Comparison of ENCODE assay signal across 11 cellular contexts in the genomic region with DNA sequence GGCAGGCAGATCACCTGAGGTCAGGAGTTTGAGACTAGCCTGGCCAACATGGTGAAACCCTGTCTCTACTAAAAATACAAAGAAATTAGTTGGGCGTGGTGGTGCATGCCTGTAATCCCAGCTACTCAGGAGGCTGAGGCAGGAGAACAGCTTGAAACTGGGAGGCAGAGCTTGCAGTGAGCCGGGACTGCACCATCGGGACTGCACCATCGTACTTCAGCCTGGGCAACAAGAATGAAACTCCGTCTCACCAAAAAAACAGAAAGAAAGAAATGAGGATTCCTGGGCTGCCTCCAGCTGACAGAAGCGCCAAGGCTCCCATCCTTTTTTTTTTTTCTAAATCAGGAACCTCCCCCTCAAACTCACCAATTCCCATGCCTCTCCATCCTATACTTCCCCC. TPM values are rescaled to one million over a fixed set of nuclear protein-coding genes. Genes with fewer than 3 reads are reported as not detected.
A peak's percentile ranks its signal among the peaks of the same experiment; 100 is the strongest.
DNase-seq lines count a peak whose midpoint lies in the region; ATAC-seq and TF ChIP-seq lines count a peak whose summit lies in the region.
"Not testable (repeated sequence)": the region's sequence is repeated elsewhere in the genome, so short reads cannot be mapped to it uniquely, and the experiment has no call there.
"Had no signal": no experiment of that assay in that cellular context is flagged by ENCODE, and none has a peak within 500 bp of the region (broad histone marks: within the 10 kb centered on the region; RNA-seq: fewer than 3 reads in every experiment).

No MANE protein-coding gene starts in this region.

- H2AFZ ChIP-seq in GM23338: not testable (repeated sequence)

- not testable (repeated sequence) for H3K27me3 ChIP-seq in GM23338 (ENCODE audit: insufficient read depth); HUES6 (ENCODE audit: control insufficient read depth, insufficient read depth, low read length)

- H3K9me2 ChIP-seq in GM23338 (ENCODE audit: insufficient read depth): not testable (repeated sequence)

- H3K27ac ChIP-seq in GM23338 (ENCODE audit: low read depth) (peak overlapping the region; percentile 82), HUES6 (ENCODE audit: low read depth, low read length) (peak overlapping the region; percentile 41; the same call in 1 of the 2 replicates)

- H4K20me1 ChIP-seq in GM23338 (replicated peaks; ENCODE audit: insufficient read depth): not testable (repeated sequence)

- H3K79me2 ChIP-seq in GM23338 (replicated peaks; ENCODE audit: insufficient read depth): peaks cover 14% of the 10 kb centered on the region

- intact Hi-C loops in posterior vena cava (cut with DNase I): not testable (repeated sequence)

- peaks cover 33% of the 10 kb centered on the region for H3K4me1 ChIP-seq in GM23338 (ENCODE audit: insufficient read depth)
- H3K4me1 ChIP-seq in HUES6 (ENCODE audit: control insufficient read depth, insufficient read depth, low read length): peaks cover 25% of the 10 kb centered on the region

- H3K9me3 ChIP-seq in HUES6 (ENCODE audit: control insufficient read depth, insufficient read depth, low read depth, low read length); iPS-18c (ENCODE audit: control insufficient read depth, insufficient read depth, low read length): not testable (repeated sequence)

- not testable (repeated sequence) for TF ChIP-seq CTCF in GM23338 (conservative IDR thresholded peaks at IDR 0.05; ENCODE audit: low read depth in 2 of 2); brain (conservative IDR thresholded peaks at IDR 0.05); glutamatergic neuron (IDR thresholded peaks at IDR 0.05; ENCODE audit: partially characterized antibody, unreplicated experiment); nephron progenitor cell (IDR thresholded peaks at IDR 0.05)

- not testable (repeated sequence) for H3K36me3 ChIP-seq in GM23338 (ENCODE audit: insufficient read depth)
- H3K36me3 ChIP-seq in HUES6 (ENCODE audit: control insufficient read depth, insufficient read depth, low read length): peaks cover 29% of the 10 kb centered on the region

- peak overlapping the region; percentile 60 for H3K4me3 ChIP-seq in GM23338
- peak overlapping the region; percentile 71 for H3K4me3 ChIP-seq in HUES6 (ENCODE audit: low read depth, low read length)
- H3K4me3 ChIP-seq in iPS-18c (ENCODE audit: insufficient read depth, low read depth, low read length): peak overlapping the region; percentile 25; the same call in 1 of the 2 replicates

- H3K36me3 Mint-ChIP-seq in GM23338 (ENCODE audit: low read depth): peaks cover 45% of the 10 kb centered on the region
- H3K36me3 Mint-ChIP-seq in brain: peaks cover 25% of the 10 kb centered on the region
- not testable (repeated sequence) for H3K36me3 Mint-ChIP-seq in glutamatergic neuron (ENCODE audit: unreplicated experiment)
- H3K36me3 Mint-ChIP-seq in nephron progenitor cell (ENCODE audit: low read depth): peaks cover 42% of the 10 kb centered on the region

- H3K4me2 ChIP-seq in GM23338: peak overlapping the region; percentile 35

- not testable (repeated sequence) for H3K9me3 Mint-ChIP-seq in GM23338; brain; glutamatergic neuron (ENCODE audit: unreplicated experiment); nephron progenitor cell

- H3K9ac ChIP-seq in HUES6 (ENCODE audit: low read length): peak overlapping the region; percentile 10

- peaks cover 11% of the 10 kb centered on the region for H3F3A ChIP-seq in GM23338 (replicated peaks; ENCODE audit: low read depth)

- peaks cover 52% of the 10 kb centered on the region for H3K4me1 Mint-ChIP-seq in GM23338
- peaks cover 38% of the 10 kb centered on the region for H3K4me1 Mint-ChIP-seq in brain
- H3K4me1 Mint-ChIP-seq in glutamatergic neuron (ENCODE audit: low read depth, unreplicated experiment): peaks cover 34% of the 10 kb centered on the region
- H3K4me1 Mint-ChIP-seq in nephron progenitor cell: peaks cover 49% of the 10 kb centered on the region

- not testable (repeated sequence) for DNase-seq in GM23338 (ENCODE audit: low spot score); glutamatergic neuron; nephron progenitor cell
- DNase-seq in posterior vena cava (ENCODE audit: low spot score): peak; percentile 4

- peaks cover 26% of the 10 kb centered on the region for H3K27me3 Mint-ChIP-seq in GM23338 (ENCODE audit: insufficient read depth, low read depth, poor library complexity)
- not testable (repeated sequence) for H3K27me3 Mint-ChIP-seq in brain; glutamatergic neuron (ENCODE audit: unreplicated experiment)
- H3K27me3 Mint-ChIP-seq in nephron progenitor cell (ENCODE audit: low read depth, poor library complexity): peaks cover 36% of the 10 kb centered on the region

- not testable (repeated sequence) for ATAC-seq in GM23338

- H3K27ac Mint-ChIP-seq in GM23338: peak overlapping the region; percentile 96
- peak overlapping the region in 4 of 5 experiments; percentile 76 to 99 (median 96) for H3K27ac Mint-ChIP-seq in brain
- H3K27ac Mint-ChIP-seq in glutamatergic neuron (ENCODE audit: unreplicated experiment): peak overlapping the region; percentile 66
- H3K27ac Mint-ChIP-seq in nephron progenitor cell: peak overlapping the region; percentile 52

- H3K4me3 Mint-ChIP-seq in GM23338 (peak overlapping the region; percentile 85), brain (peak overlapping the region in 3 of 5 experiments; percentile 42 to 68 (median 51)), glutamatergic neuron (ENCODE audit: unreplicated experiment) (peak overlapping the region; percentile 30)
- H3K4me3 Mint-ChIP-seq in nephron progenitor cell: not testable (repeated sequence)

TF ChIP-seq in GM23338, 12 proteins besides CTCF, POLR2A, EP300 and RAD21:
- 0 out of 2 replicates have a peak, but pooled peaks have one; percentile 60 for TF ChIP-seq ZNF114 (CRISPR knock-in tag; IDR thresholded peaks at IDR 0.05)

RNA-seq across cellular contexts. Expression of gene ZFHX2, which starts 14.7 kb away (rescaled TPM):
- total RNA-seq in GM23338 (2014; rRNA removed; shearing (Covaris generic)): 9.9 and 11.6 TPM in 2 replicates
- polyA plus RNA-seq in GM23338 (2016; fragmentation: Nextera tagmentation; extraction: Ambion mirVana) (18.5 and 22.4 TPM in 2 replicates), brain (ENCODE audit: insufficient read depth, low read depth, low replicate concordance) (6.5 TPM)
- total RNA-seq in glutamatergic neuron (ENCODE audit: unreplicated experiment) (39.1 TPM), posterior vena cava (1 to 10 TPM; 2.3 to 2.4 TPM)
- polyA plus RNA-seq: CD4-positive, alpha-beta memory T cell had no signal

RNA-seq across cellular contexts. Expression of gene THTPA, which starts 19.2 kb away (rescaled TPM):
- 15.0 and 21.3 TPM in 2 replicates for total RNA-seq in GM23338 (2014; rRNA removed; shearing (Covaris generic))
- polyA plus RNA-seq in GM23338 (2016; fragmentation: Nextera tagmentation; extraction: Ambion mirVana) (6.3 and 8.6 TPM in 2 replicates), brain (ENCODE audit: insufficient read depth, low read depth, low replicate concordance) (48.6 TPM)
- total RNA-seq in glutamatergic neuron (ENCODE audit: unreplicated experiment) (19.3 TPM), posterior vena cava (10 to 100 TPM; 11.6 to 19.6 TPM)

RNA-seq across cellular contexts. Expression of gene AP1G2, which starts 30.7 kb away (rescaled TPM):
- 63.5 and 70.8 TPM in 2 replicates for total RNA-seq in GM23338 (2014; rRNA removed; shearing (Covaris generic))
- polyA plus RNA-seq in GM23338 (2016; fragmentation: Nextera tagmentation; extraction: Ambion mirVana): 53.7 and 55.3 TPM in 2 replicates
- polyA plus RNA-seq in brain (ENCODE audit: insufficient read depth, low read depth, low replicate concordance): 28.9 TPM
- 105 TPM for total RNA-seq in glutamatergic neuron (ENCODE audit: unreplicated experiment)
- 10 to 100 TPM; 31.5 to 36.5 TPM for total RNA-seq in posterior vena cava

RNA-seq across cellular contexts. Expression of gene JPH4, which starts 41.7 kb away (rescaled TPM):
- total RNA-seq in GM23338 (2014; rRNA removed; shearing (Covaris generic)): 28.5 and 29.9 TPM in 2 replicates
- polyA plus RNA-seq in GM23338 (2016; fragmentation: Nextera tagmentation; extraction: Ambion mirVana) (11.0 and 11.9 TPM in 2 replicates), brain (ENCODE audit: insufficient read depth, low read depth, low replicate concordance) (39.2 TPM)
- total RNA-seq in glutamatergic neuron (ENCODE audit: unreplicated experiment) (52.7 TPM), posterior vena cava (1 to 10 TPM; 4.3 to 5.6 TPM)
- total RNA-seq: A673; CD4-positive, alpha-beta memory T cell; HT-29 had no signal
- polyA plus RNA-seq: AG04450 had no signal
